15 cellular contexts compared by ENCODE assay signal in genomic region chr5:112434650-112435049, GRCh38.
A peak's percentile ranks its signal among the peaks of the same experiment; 100 is the strongest.
DNase-seq lines count a peak whose midpoint lies in the region; ATAC-seq and TF ChIP-seq lines count a peak whose summit lies in the region.
"Had no signal": no experiment of that assay in that cellular context is flagged by ENCODE, and none has a peak within 500 bp of the region (broad histone marks: within the 10 kb centered on the region; RNA-seq: fewer than 3 reads in every experiment).

No MANE protein-coding gene starts in this region.

- DNase-seq in DMS79 treated with DMSO at 0.1 percent for 48 hours (lab: John Stamatoyannopoulos, UW) (peak; percentile 4), DMS79 (lab: John Stamatoyannopoulos, UW) (no peak), DMS 273 (lab: John Stamatoyannopoulos, UW; ENCODE audit: unreplicated experiment) (peak; percentile 77), OCI-M1 (lab: John Stamatoyannopoulos, UW) (peak; percentile 15), erythroblast (lab: John Stamatoyannopoulos, UW) (peak; percentile 66 to 71), substantia nigra (lab: John Stamatoyannopoulos, UW) (no peak), kidney tubule cell (ENCODE audit: low spot score) (no peak)
- DNase-seq: HFFc6, NCI-H1105, NCI-H2081, NCI-H2171 treated with DMSO at 0.1 percent for 48 hours, NCI-H446, SIG-M5 had no signal

- H3K27ac ChIP-seq in substantia nigra (ENCODE audit: low read depth, low read length, poor library complexity, severe bottlenecking): no peak overlapping the region
- H3K27ac ChIP-seq: 22Rv1 had no signal

- no peak for TF ChIP-seq POLR2A in erythroblast (IDR thresholded peaks at IDR 0.05; ENCODE audit: low read length)

- no peak for ATAC-seq in HG03045 (IDR thresholded peaks at IDR 0.05; ENCODE audit: unreplicated experiment)

Comparison
In these comparisons a context has a peak if more than half of its experiments do, and no peak if none do; other contexts are left out.
1. DNase-seq: peak in DMS79 treated with DMSO at 0.1 percent for 48 hours (single experiment), DMS 273 (single experiment), OCI-M1 (single experiment) and erythroblast (2 of 2); none in DMS79 (single experiment), substantia nigra (0 of 49) and kidney tubule cell (single experiment).